ENCODE assay signal across 8 cellular contexts in the genomic region with DNA sequence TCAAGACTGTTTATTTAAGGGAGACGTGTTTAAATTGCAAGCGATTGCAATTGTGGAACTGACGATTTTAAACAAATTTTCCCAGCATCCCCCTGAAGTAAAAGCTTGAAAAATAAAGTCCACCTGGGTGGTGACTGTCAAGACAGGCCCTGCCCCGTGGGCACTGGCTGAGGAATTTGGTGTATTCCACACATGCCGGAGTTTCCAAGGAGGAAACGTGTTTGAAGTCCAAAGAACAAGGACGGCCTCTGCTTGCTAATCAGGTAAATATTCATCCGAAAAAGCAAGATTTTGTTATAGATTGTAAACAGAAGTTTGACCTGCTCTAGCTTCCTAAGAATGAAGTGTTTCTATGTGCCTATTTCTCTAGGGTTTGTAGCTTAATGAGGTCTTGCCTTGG.
"Had no signal": no experiment of that assay in that cellular context is flagged by ENCODE, and none has a peak within 500 bp of the region (broad histone marks: within the 10 kb centered on the region; RNA-seq: fewer than 3 reads in every experiment).

No MANE protein-coding gene starts in this region.

- FAIRE-seq: G401.6, GM12878, GM12891, GM12892, GM18507, GM19239 had no signal

- ATAC-seq: GM12878 had no signal

- H3K4me3 ChIP-seq: GM12878 had no signal

- DNase-seq: GDM1, GF-D8 had no signal
